In the genomic region with DNA sequence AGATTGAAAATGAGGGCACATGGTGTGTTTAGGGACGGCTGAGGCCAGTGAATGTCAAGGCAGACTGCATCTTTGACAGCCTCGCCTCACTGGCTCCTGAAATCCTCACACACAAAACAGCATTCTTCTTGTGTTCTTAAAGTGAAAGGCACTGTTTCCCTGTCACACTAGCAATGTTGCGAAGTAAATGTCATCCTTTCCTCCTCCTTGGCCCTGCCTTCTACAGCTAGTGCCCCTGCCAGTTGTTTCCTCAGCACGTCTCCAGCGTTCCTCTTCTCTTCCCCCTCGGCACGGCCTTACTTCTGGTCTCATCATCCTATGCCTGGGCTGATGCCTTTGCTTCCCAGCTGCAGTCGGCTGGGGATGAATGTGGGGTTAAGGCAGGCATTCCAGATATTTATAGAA, we compare ENCODE assay signal across 10 cellular contexts.
DNase-seq lines count a peak whose midpoint lies in the region; ATAC-seq and TF ChIP-seq lines count a peak whose summit lies in the region.
"Had no signal": no experiment of that assay in that cellular context is flagged by ENCODE, and none has a peak within 500 bp of the region (broad histone marks: within the 10 kb centered on the region; RNA-seq: fewer than 3 reads in every experiment).

No MANE protein-coding gene starts in this region.

- ATAC-seq in left ventricle myocardium superior, result peak; percentile 56
- no peak for ATAC-seq in GM19023 (IDR thresholded peaks at IDR 0.05; ENCODE audit: unreplicated experiment)
- ATAC-seq in body of pancreas, result no peak
- ATAC-seq in HG03280 (IDR thresholded peaks at IDR 0.05; ENCODE audit: unreplicated experiment), result no peak
- ATAC-seq: stimulated activated naive CD8-positive, alpha-beta T cell treated with anti-CD3 and anti-CD28 coated beads, Interleukin-15, amount 100 ng/mL, for 72 hours had no signal

- no peak for TF ChIP-seq POLR2A in body of pancreas (IDR thresholded peaks at IDR 0.05)

- H3K4me1 Mint-ChIP-seq in activated T-helper 2 cell treated with anti-CD3 and anti-CD28 coated beads, Interferon-gamma antibody, Interleukin-2, Interleukin-4, amounts not matched to agents 10 μg/mL and 5 μg/mL and 100 μg/mL, durations not matched to agents 14 hours and 24 hours and 36 hours (ENCODE audit: low read depth), result peaks cover 2% of the 10 kb centered on the region
- H3K4me1 Mint-ChIP-seq: stimulated activated naive CD8-positive, alpha-beta T cell treated with anti-CD3 and anti-CD28 coated beads, Interleukin-15, amount 100 ng/mL, for 72 hours had no signal

- H3K36me3 ChIP-seq in body of pancreas (replicated peaks in 1 of 2; ENCODE audit: insufficient read depth in 1 of 2, low read depth in 2 of 2), result no peaks in the 10 kb centered on the region

- peaks cover 43% of the 10 kb centered on the region for H3K4me1 ChIP-seq in body of pancreas

- H3K9me3 Mint-ChIP-seq in activated T-helper 2 cell treated with anti-CD3 and anti-CD28 coated beads, Interferon-gamma antibody, Interleukin-2, Interleukin-4, amounts not matched to agents 10 μg/mL and 5 μg/mL and 100 μg/mL, durations not matched to agents 14 hours and 24 hours and 36 hours, result no peaks in the 10 kb centered on the region
- H3K9me3 Mint-ChIP-seq: stimulated activated naive CD8-positive, alpha-beta T cell treated with anti-CD3 and anti-CD28 coated beads, Interleukin-15, amount 100 ng/mL, for 72 hours had no signal

- H3K36me3 Mint-ChIP-seq in activated T-helper 2 cell treated with anti-CD3 and anti-CD28 coated beads, Interferon-gamma antibody, Interleukin-2, Interleukin-4, amounts not matched to agents 10 μg/mL and 5 μg/mL and 100 μg/mL, durations not matched to agents 14 hours and 24 hours and 36 hours (ENCODE audit: low read depth), result no peaks in the 10 kb centered on the region

- H3K4me3 ChIP-seq in body of pancreas, result no peak overlapping the region

- 62 to 68% methylated on average over 8 of the region's 8 CpGs for WGBS in body of pancreas, 2 donors

- DNase-seq in Ammon's horn (ENCODE audit: low spot score) (peak; percentile 70), astrocyte of the hippocampus (ENCODE audit: low read depth, low spot score) (peak; percentile 79), left ventricle myocardium superior (no peak), renal cortical epithelial cell (ENCODE audit: low read depth) (peak; percentile 66), body of pancreas (no peak)
- DNase-seq in activated T-helper 2 cell treated with anti-CD3 and anti-CD28 coated beads, Interferon-gamma antibody, Interleukin-2, Interleukin-4, amounts not matched to agents 10 μg/mL and 5 μg/mL and 100 μg/mL, durations not matched to agents 14 hours and 24 hours and 36 hours (ENCODE audit: low spot score), result no peak
- DNase-seq: activated CD8-positive, alpha-beta memory T cell treated with anti-CD3 and anti-CD28 coated beads, Interleukin-2, amount 50 U/mL, for 4 hours; stimulated activated naive CD8-positive, alpha-beta T cell treated with anti-CD3 and anti-CD28 coated beads, Interleukin-15, amount 100 ng/mL, for 72 hours had no signal

- H3K27ac Mint-ChIP-seq in activated T-helper 2 cell treated with anti-CD3 and anti-CD28 coated beads, Interferon-gamma antibody, Interleukin-2, Interleukin-4, amounts not matched to agents 10 μg/mL and 5 μg/mL and 100 μg/mL, durations not matched to agents 14 hours and 24 hours and 36 hours, result no peak overlapping the region
- H3K27ac Mint-ChIP-seq: stimulated activated naive CD8-positive, alpha-beta T cell treated with anti-CD3 and anti-CD28 coated beads, Interleukin-15, amount 100 ng/mL, for 72 hours had no signal

- H3K27me3 Mint-ChIP-seq in activated T-helper 2 cell treated with anti-CD3 and anti-CD28 coated beads, Interferon-gamma antibody, Interleukin-2, Interleukin-4, amounts not matched to agents 10 μg/mL and 5 μg/mL and 100 μg/mL, durations not matched to agents 14 hours and 24 hours and 36 hours (ENCODE audit: low read depth), result peaks cover 2% of the 10 kb centered on the region
- H3K27me3 Mint-ChIP-seq: stimulated activated naive CD8-positive, alpha-beta T cell treated with anti-CD3 and anti-CD28 coated beads, Interleukin-15, amount 100 ng/mL, for 72 hours had no signal

- no peaks in the 10 kb centered on the region for H3K9me3 ChIP-seq in body of pancreas

- no peak for TF ChIP-seq CTCF in body of pancreas (IDR thresholded peaks at IDR 0.05)

- no peak overlapping the region for H3K4me3 Mint-ChIP-seq in activated T-helper 2 cell treated with anti-CD3 and anti-CD28 coated beads, Interferon-gamma antibody, Interleukin-2, Interleukin-4, amounts not matched to agents 10 μg/mL and 5 μg/mL and 100 μg/mL, durations not matched to agents 14 hours and 24 hours and 36 hours (ENCODE audit: low read depth)
- H3K4me3 Mint-ChIP-seq: stimulated activated naive CD8-positive, alpha-beta T cell treated with anti-CD3 and anti-CD28 coated beads, Interleukin-15, amount 100 ng/mL, for 72 hours had no signal

- no peaks in the 10 kb centered on the region for H3K27me3 ChIP-seq in body of pancreas

- intact Hi-C loops in left ventricle myocardium superior (cut with micrococcal nuclease), result loop anchor here (10.0 kb wide), 1 partner anchor 95 kb away; no protein-coding TSS in a partner anchor
- intact Hi-C loops in activated T-helper 2 cell treated with anti-CD3 and anti-CD28 coated beads, Interferon-gamma antibody, Interleukin-2, Interleukin-4, amounts not matched to agents 10 μg/mL and 5 μg/mL and 100 μg/mL, durations not matched to agents 14 hours and 24 hours and 36 hours (cut with micrococcal nuclease), result no loop called here
- intact Hi-C loops in body of pancreas (cut with DNase I), result loop anchor here (10.0 kb wide), 1 partner anchor 55 kb away; no protein-coding TSS in a partner anchor

- H3K27ac ChIP-seq in body of pancreas, result peak overlapping the region in 2 of 4 donors; percentile 39 to 63

Comparison
In these comparisons a context has a peak if more than half of its experiments do, and no peak if none do; other contexts are left out.
1. DNase-seq: peak in Ammon's horn (single experiment), astrocyte of the hippocampus (single experiment) and renal cortical epithelial cell (single experiment); none in left ventricle myocardium superior (single experiment), activated T-helper 2 cell treated with anti-CD3 and anti-CD28 coated beads, Interferon-gamma antibody, Interleukin-2, Interleukin-4, amounts not matched to agents 10 μg/mL and 5 μg/mL and 100 μg/mL, durations not matched to agents 14 hours and 24 hours and 36 hours (single experiment) and body of pancreas (0 of 4).